Comparison of ENCODE assay signal across 22 cellular contexts in genomic region chr20:48625136-48625900, GRCh38.
"Had no signal": no experiment of that assay in that cellular context is flagged by ENCODE, and none has a peak within 500 bp of the region (broad histone marks: within the 10 kb centered on the region; RNA-seq: fewer than 3 reads in every experiment).

No MANE protein-coding gene starts in this region.

- H3K4me3 Mint-ChIP-seq: activated CD4-positive, alpha-beta T cell treated with anti-CD3 and anti-CD28 coated beads, Interleukin-2, amount 10 ng/mL, durations not matched to agents 7 days and 5 days; activated naive CD4-positive, alpha-beta T cell treated with anti-CD3 and anti-CD28 coated beads, Interleukin-2, amount 50 U/mL, for 24 hours; activated T-cell treated with anti-CD3 and anti-CD28 coated beads, Interleukin-2, amount 50 U/mL, for 72 hours; immature natural killer cell; neural crest cell had no signal

- H3K36me3 ChIP-seq: colonic mucosa, vagina had no signal

- H3K27ac Mint-ChIP-seq: activated CD4-positive, alpha-beta T cell treated with anti-CD3 and anti-CD28 coated beads, Interleukin-2, amount 10 ng/mL, durations not matched to agents 7 days and 5 days; activated naive CD4-positive, alpha-beta T cell treated with anti-CD3 and anti-CD28 coated beads, Interleukin-2, amount 50 U/mL, for 24 hours; activated T-cell treated with anti-CD3 and anti-CD28 coated beads, Interleukin-2, amount 50 U/mL, for 72 hours had no signal

- FAIRE-seq: endometrium had no signal

- H3K27ac ChIP-seq: body of pancreas, colonic mucosa, esophagus muscularis mucosa, psoas muscle, skin epidermis, suprapubic skin, vagina had no signal

- ATAC-seq: activated T-cell treated with anti-CD3 and anti-CD28 coated beads, Interleukin-2, amount 50 U/mL, for 72 hours; body of pancreas; psoas muscle; right cardiac atrium; stimulated activated naive CD8-positive, alpha-beta T cell treated with anti-CD3 and anti-CD28 coated beads, Interleukin-15, amount 100 ng/mL, for 72 hours had no signal

- H3K4me3 ChIP-seq: body of pancreas, colonic mucosa, esophagus muscularis mucosa, psoas muscle, skin epidermis, suprapubic skin, vagina had no signal

- H3K36me3 Mint-ChIP-seq: activated naive CD4-positive, alpha-beta T cell treated with anti-CD3 and anti-CD28 coated beads, Interleukin-2, amount 50 U/mL, for 24 hours had no signal

- DNase-seq: activated CD4-positive, alpha-beta T cell treated with anti-CD3 and anti-CD28 coated beads, Interleukin-2, amount 10 ng/mL, durations not matched to agents 7 days and 5 days; activated CD8-positive, alpha-beta memory T cell treated with anti-CD3 and anti-CD28 coated beads for 24 hours; activated CD8-positive, alpha-beta memory T cell treated with anti-CD3 and anti-CD28 coated beads, Interleukin-2, amount 50 U/mL, for 48 hours; activated effector memory CD4-positive, alpha-beta T cell treated with anti-CD3 and anti-CD28 coated beads, Interleukin-2, amount 50 U/mL, for 16 hours; activated T-cell treated with anti-CD3 and anti-CD28 coated beads, Interleukin-2, amount 50 U/mL, for 72 hours; amniotic stem cell; body of pancreas; colonic mucosa; immature natural killer cell; right cardiac atrium; stimulated activated CD4-positive, alpha-beta T cell treated with anti-CD3 and anti-CD28 coated beads, Interleukin-15, amount 100 ng/mL, for 24 hours; stimulated activated CD4-positive, alpha-beta T cell treated with anti-CD3 and anti-CD28 coated beads, Interleukin-2, amount 100 ng/mL, for 48 hours; stimulated activated naive CD8-positive, alpha-beta T cell treated with anti-CD3 and anti-CD28 coated beads, Interleukin-15, amount 100 ng/mL, for 72 hours; trophoblast cell had no signal

- H3K27me3 ChIP-seq: body of pancreas, colonic mucosa, esophagus muscularis mucosa, suprapubic skin, vagina had no signal

- H3K9me3 Mint-ChIP-seq: activated CD4-positive, alpha-beta T cell treated with anti-CD3 and anti-CD28 coated beads, Interleukin-2, amount 10 ng/mL, durations not matched to agents 7 days and 5 days; activated naive CD4-positive, alpha-beta T cell treated with anti-CD3 and anti-CD28 coated beads, Interleukin-2, amount 50 U/mL, for 24 hours; activated T-cell treated with anti-CD3 and anti-CD28 coated beads, Interleukin-2, amount 50 U/mL, for 72 hours; immature natural killer cell; neural crest cell; stimulated activated naive CD8-positive, alpha-beta T cell treated with anti-CD3 and anti-CD28 coated beads, Interleukin-15, amount 100 ng/mL, for 72 hours had no signal

- H3K27me3 Mint-ChIP-seq: activated CD4-positive, alpha-beta T cell treated with anti-CD3 and anti-CD28 coated beads, Interleukin-2, amount 10 ng/mL, durations not matched to agents 7 days and 5 days; activated naive CD4-positive, alpha-beta T cell treated with anti-CD3 and anti-CD28 coated beads, Interleukin-2, amount 50 U/mL, for 24 hours; stimulated activated naive CD8-positive, alpha-beta T cell treated with anti-CD3 and anti-CD28 coated beads, Interleukin-15, amount 100 ng/mL, for 72 hours had no signal

- H3K9me3 ChIP-seq: body of pancreas, colonic mucosa, esophagus muscularis mucosa, psoas muscle, suprapubic skin, vagina had no signal
